In genomic region chr3:172356427-172356826, GRCh38 we compare ENCODE assay signal across 15 cellular contexts.
DNase-seq lines count a peak whose midpoint lies in the region; ATAC-seq, FAIRE-seq and TF ChIP-seq lines count a peak whose summit lies in the region.
"Had no signal": no experiment of that assay in that cellular context is flagged by ENCODE, and none has a peak within 500 bp of the region (broad histone marks: within the 10 kb centered on the region; RNA-seq: fewer than 3 reads in every experiment).

No MANE protein-coding gene starts in this region.

- H3K27me3 Mint-ChIP-seq in natural killer cell (ENCODE audit: low read depth in 2 of 2) (no peaks in the 10 kb centered on the region), osteocyte (ENCODE audit: unreplicated experiment) (no peaks in the 10 kb centered on the region)
- no peaks in the 10 kb centered on the region for H3K27me3 Mint-ChIP-seq in natural killer cell treated with Interleukin-12 subunit alpha and Interleukin-12 subunit beta and Interleukin-15 and Interleukin-18, amount 100 ng/mL, for 72 hours
- H3K27me3 Mint-ChIP-seq: CD8-positive, alpha-beta memory T cell had no signal

- no TSS peak for BruUV-seq in K562 (replicated peaks; lab: Mats Ljungman, UMichigan)

- in situ Hi-C loops in K562 (cut with MboI), result no loop called here

- POLR2A ChIA-PET in K562 (lab: Yijun Ruan, JAX), result interaction anchor here (0.6 kb wide), 1 partner anchor 959 kb away, joined by 3 read pairs; no protein-coding TSS in a partner anchor

- no peaks in the 10 kb centered on the region for H3K79me2 ChIP-seq in K562 (ENCODE audit: control insufficient read depth, insufficient read depth, low read length)

- H2AFZ ChIP-seq in K562 (ENCODE audit: low read depth, low read length), result no peak overlapping the region
- H2AFZ ChIP-seq: GM23338 had no signal

- TF ChIP-seq RAD21 in K562 (CRISPR knock-in tag; conservative IDR thresholded peaks at IDR 0.05 in 1 of 2, IDR thresholded peaks at IDR 0.05 in 1 of 2), result no peak

- H4K20me1 ChIP-seq in K562 (replicated peaks; ENCODE audit: control insufficient read depth, insufficient read depth, low read length), result no peaks in the 10 kb centered on the region; the same call in 1 of the 2 replicates

- peaks cover 24% of the 10 kb centered on the region for H3K36me3 Mint-ChIP-seq in natural killer cell
- peaks cover 18% of the 10 kb centered on the region for H3K36me3 Mint-ChIP-seq in natural killer cell treated with Interleukin-12 subunit alpha and Interleukin-12 subunit beta and Interleukin-15 and Interleukin-18, amount 100 ng/mL, for 72 hours
- H3K36me3 Mint-ChIP-seq in osteocyte (ENCODE audit: unreplicated experiment), result peaks cover 44% of the 10 kb centered on the region

- H3K9me1 ChIP-seq in K562 (ENCODE audit: control insufficient read depth, insufficient read depth, low read length), result no peaks in the 10 kb centered on the region

- H3K4me2 ChIP-seq in K562 (ENCODE audit: insufficient read depth, low read length), result no peak overlapping the region
- H3K4me2 ChIP-seq: GM23338 had no signal

- CTCF ChIA-PET in K562 (lab: Yijun Ruan, JAX; ENCODE audit: low intra/inter-chr PET ratio), result no interaction called here

- H3K27ac Mint-ChIP-seq in natural killer cell (peak overlapping the region; percentile 51 to 70), osteocyte (ENCODE audit: unreplicated experiment) (peak overlapping the region; percentile 84)
- H3K27ac Mint-ChIP-seq in natural killer cell treated with Interleukin-12 subunit alpha and Interleukin-12 subunit beta and Interleukin-15 and Interleukin-18, amount 100 ng/mL, for 72 hours, result no peak overlapping the region
- H3K27ac Mint-ChIP-seq: GM23338 had no signal

- TF ChIP-seq EP300 in K562 (IDR thresholded peaks at IDR 0.05; ENCODE audit: low read length), result no peak

- no peak overlapping the region for H3K4me3 ChIP-seq in K562
- H3K4me3 ChIP-seq: GM23338 had no signal

- DNase-seq in natural killer cell, result no peak
- DNase-seq in natural killer cell treated with Interleukin-12 subunit alpha and Interleukin-12 subunit beta and Interleukin-15 and Interleukin-18, amount 100 ng/mL, for 72 hours (ENCODE audit: low spot score), result no peak
- no peak for DNase-seq in K562 (ENCODE audit: extremely low read depth in 1 of 4, low spot score in 3 of 4)
- DNase-seq in osteocyte (ENCODE audit: extremely low spot score, unreplicated experiment), result no peak
- DNase-seq in NCI-H1694 treated with DMSO at 0.1 percent for 48 hours (lab: John Stamatoyannopoulos, UW), result no peak
- no peak for DNase-seq in stimulated activated naive CD8-positive, alpha-beta T cell treated with anti-CD3 and anti-CD28 coated beads, Interleukin-15, Interleukin-2, amounts not matched to agents 100 U/mL and 50 U/mL, for 24 hours
- DNase-seq in stimulated activated CD4-positive, alpha-beta T cell treated with anti-CD3 and anti-CD28 coated beads, Interleukin-12 subunit alpha, Interleukin-12 subunit beta, amount 100 ng/mL, for 4 hours, result no peak
- DNase-seq: C1 segment of cervical spinal cord; CD8-positive, alpha-beta memory T cell; NCI-H1694; NCI-H510A treated with DMSO at 0.1 percent for 48 hours had no signal

- no peaks in the 10 kb centered on the region for H3K4me1 ChIP-seq in K562 (replicated peaks in 1 of 2; ENCODE audit: control insufficient read depth in 2 of 2, insufficient read depth in 2 of 2, low read length in 2 of 2)

- ATAC-seq in natural killer cell (no peak), K562 (no peak)
- no peak for ATAC-seq in natural killer cell treated with Interleukin-12 subunit alpha and Interleukin-12 subunit beta and Interleukin-15 and Interleukin-18, amount 100 ng/mL, for 72 hours
- ATAC-seq in stimulated activated naive CD8-positive, alpha-beta T cell treated with anti-CD3 and anti-CD28 coated beads, Interleukin-15, Interleukin-2, amounts not matched to agents 100 U/mL and 50 U/mL, for 24 hours, result no peak
- ATAC-seq: GM23338 had no signal

- 94% methylated on average over 5 of the region's 5 CpGs for WGBS in K562 (ENCODE audit: insufficient coverage, low coverage, missing lambda C conversion rate)

- H3K4me3 Mint-ChIP-seq in natural killer cell, result no peak overlapping the region
- H3K4me3 Mint-ChIP-seq in natural killer cell treated with Interleukin-12 subunit alpha and Interleukin-12 subunit beta and Interleukin-15 and Interleukin-18, amount 100 ng/mL, for 72 hours, result no peak overlapping the region
- H3K4me3 Mint-ChIP-seq in osteocyte (ENCODE audit: unreplicated experiment), result no peak overlapping the region
- H3K4me3 Mint-ChIP-seq: CD8-positive, alpha-beta memory T cell; GM23338 had no signal

- H3K27me3 ChIP-seq in K562 (ENCODE audit: control insufficient read depth in 2 of 2, insufficient read depth in 2 of 2, low read length in 2 of 2), result no peaks in the 10 kb centered on the region

- H3K9me3 ChIP-seq in K562 (replicated peaks; ENCODE audit: control insufficient read depth, insufficient read depth, low read depth, low read length), result no peaks in the 10 kb centered on the region

- peaks cover 54% of the 10 kb centered on the region; the same call in 2 of the 3 replicates for H3K36me3 ChIP-seq in K562 (ENCODE audit: control insufficient read depth, insufficient read depth, low read length)

- intact Hi-C loops in natural killer cell (cut with micrococcal nuclease) (no loop called here), K562 (cut with micrococcal nuclease) (no loop called here)

- FAIRE-seq in K562 (lab: Jason Lieb, UNC), result no peak
- FAIRE-seq: D721Med, GM12891 had no signal

- H3K9ac ChIP-seq in K562 (ENCODE audit: insufficient read depth in 1 of 2, low read depth in 2 of 2, low read length in 2 of 2), result no peak overlapping the region

- TF ChIP-seq CTCF in natural killer cell (IDR thresholded peaks at IDR 0.05) (no peak), K562 (IDR thresholded peaks at IDR 0.05 in 2 of 3, conservative IDR thresholded peaks at IDR 0.05 in 1 of 3; ENCODE audit: insufficient read depth in 2 of 3, low read depth in 1 of 3, low read length in 3 of 3) (no peak), osteocyte (IDR thresholded peaks at IDR 0.05) (no peak)

- H3K4me1 Mint-ChIP-seq in natural killer cell, result peaks cover 35 to 44% of the 10 kb centered on the region in 2 donors
- peaks cover 20 to 28% of the 10 kb centered on the region in 2 donors for H3K4me1 Mint-ChIP-seq in natural killer cell treated with Interleukin-12 subunit alpha and Interleukin-12 subunit beta and Interleukin-15 and Interleukin-18, amount 100 ng/mL, for 72 hours (ENCODE audit: low read depth in 2 of 2)
- H3K4me1 Mint-ChIP-seq in osteocyte (ENCODE audit: unreplicated experiment), result peaks cover 22% of the 10 kb centered on the region
- H3K4me1 Mint-ChIP-seq: CD8-positive, alpha-beta memory T cell; GM23338 had no signal

- no peak overlapping the region for H3K27ac ChIP-seq in K562 (ENCODE audit: extremely low read depth, low read depth, low read length)
- H3K27ac ChIP-seq: RWPE1 had no signal

- H3K9me3 Mint-ChIP-seq in natural killer cell, result no peaks in the 10 kb centered on the region
- H3K9me3 Mint-ChIP-seq in natural killer cell treated with Interleukin-12 subunit alpha and Interleukin-12 subunit beta and Interleukin-15 and Interleukin-18, amount 100 ng/mL, for 72 hours, result no peaks in the 10 kb centered on the region
- H3K9me3 Mint-ChIP-seq in osteocyte (ENCODE audit: unreplicated experiment), result no peaks in the 10 kb centered on the region
- H3K9me3 Mint-ChIP-seq: GM23338 had no signal

- TF ChIP-seq POLR2A in K562 (conservative IDR thresholded peaks at IDR 0.05), result no peak

TF ChIP-seq in K562, 482 proteins besides CTCF, POLR2A, EP300 and RAD21:
- TF ChIP-seq ZFP36 (IDR thresholded peaks at IDR 0.05; ENCODE audit: low read depth, low read length, partially characterized antibody), result peak; percentile 83
- TF ChIP-seq, protein P1, sequence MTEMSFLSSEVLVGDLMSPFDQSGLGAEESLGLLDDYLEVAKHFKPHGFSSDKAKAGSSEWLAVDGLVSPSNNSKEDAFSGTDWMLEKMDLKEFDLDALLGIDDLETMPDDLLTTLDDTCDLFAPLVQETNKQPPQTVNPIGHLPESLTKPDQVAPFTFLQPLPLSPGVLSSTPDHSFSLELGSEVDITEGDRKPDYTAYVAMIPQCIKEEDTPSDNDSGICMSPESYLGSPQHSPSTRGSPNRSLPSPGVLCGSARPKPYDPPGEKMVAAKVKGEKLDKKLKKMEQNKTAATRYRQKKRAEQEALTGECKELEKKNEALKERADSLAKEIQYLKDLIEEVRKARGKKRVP (CRISPR knock-in tag; IDR thresholded peaks at IDR 0.05), result no peak

Comparison
In these comparisons a context has a peak if more than half of its experiments do, and no peak if none do; other contexts are left out.
1. H3K27ac Mint-ChIP-seq: peak in natural killer cell (2 of 2) and osteocyte (single experiment); none in natural killer cell treated with Interleukin-12 subunit alpha and Interleukin-12 subunit beta and Interleukin-15 and Interleukin-18, amount 100 ng/mL, for 72 hours (0 of 2).